In genomic region chr14:86787782-86788181, GRCh38 we compare ENCODE assay signal across 11 cellular contexts.
DNase-seq lines count a peak whose midpoint lies in the region; ATAC-seq and TF ChIP-seq lines count a peak whose summit lies in the region.
"Had no signal": no experiment of that assay in that cellular context is flagged by ENCODE, and none has a peak within 500 bp of the region (broad histone marks: within the 10 kb centered on the region; RNA-seq: fewer than 3 reads in every experiment).

No MANE protein-coding gene starts in this region.

- ATAC-seq in HG02763 (IDR thresholded peaks at IDR 0.05; ENCODE audit: unreplicated experiment) (no peak), HG02798 (IDR thresholded peaks at IDR 0.05; ENCODE audit: poor library complexity, unreplicated experiment) (no peak)

- no peaks in the 10 kb centered on the region for H3K27me3 ChIP-seq in adipocyte (replicated peaks; ENCODE audit: control insufficient read depth, insufficient read depth, low read length)
- H3K27me3 ChIP-seq in kidney epithelial cell (ENCODE audit: control insufficient read depth, insufficient read depth, low read length) = no peaks in the 10 kb centered on the region
- H3K27me3 ChIP-seq in HAP-1 (ENCODE audit: low read depth) = no peaks in the 10 kb centered on the region

- no peaks in the 10 kb centered on the region for H3K36me3 ChIP-seq in adipocyte (ENCODE audit: control insufficient read depth, insufficient read depth, low read length, severe bottlenecking)
- no peaks in the 10 kb centered on the region for H3K36me3 ChIP-seq in kidney epithelial cell (ENCODE audit: control insufficient read depth, insufficient read depth, low read length)
- H3K36me3 ChIP-seq in HAP-1 (replicated peaks) = no peaks in the 10 kb centered on the region

- DNase-seq in H4 (ENCODE audit: low spot score) (peak; percentile 10), NCI-H2171 (lab: John Stamatoyannopoulos, UW) (peak; percentile 18), adipocyte (ENCODE audit: low read depth) (peak; percentile 80), kidney epithelial cell (ENCODE audit: low read depth) (peak; percentile 51), HAP-1 (ENCODE audit: low spot score in 2 of 2) (no peak)
- DNase-seq: activated CD8-positive, alpha-beta memory T cell treated with anti-CD3 and anti-CD28 coated beads for 24 hours; head of caudate nucleus; stimulated activated CD4-positive, alpha-beta T cell treated with anti-CD3 and anti-CD28 coated beads, Interleukin-4, amount 100 ng/mL, for 24 hours; SW 1271 had no signal

- no peak overlapping the region for H3K4me3 ChIP-seq in adipocyte (ENCODE audit: low read length)
- H3K4me3 ChIP-seq in kidney epithelial cell (ENCODE audit: low read depth, low read length) = no peak overlapping the region
- H3K4me3 ChIP-seq in HAP-1 = no peak overlapping the region

- H3K4me1 ChIP-seq in adipocyte (ENCODE audit: control insufficient read depth, insufficient read depth, low read length) (peaks cover 3% of the 10 kb centered on the region), HAP-1 (no peaks in the 10 kb centered on the region)

- in situ Hi-C loops in HAP-1 (cut with MboI; ENCODE audit: low sequenced_read_pairs) = no loop called here

- H3K9me3 ChIP-seq in adipocyte (ENCODE audit: control insufficient read depth, low read length) = no peaks in the 10 kb centered on the region
- H3K9me3 ChIP-seq in HAP-1 = no peaks in the 10 kb centered on the region

- TF ChIP-seq CTCF in kidney epithelial cell (IDR thresholded peaks at IDR 0.05; ENCODE audit: insufficient read depth, low read length, poor library complexity, severe bottlenecking) = no peak

- no peak overlapping the region for H3K9ac ChIP-seq in adipocyte (ENCODE audit: low read length)

Comparison
In these comparisons a context has a peak if more than half of its experiments do, and no peak if none do; other contexts are left out.
1. DNase-seq: peak in H4 (single experiment), NCI-H2171 (single experiment), adipocyte (single experiment) and kidney epithelial cell (single experiment); none in HAP-1 (0 of 2).